In the genomic region with DNA sequence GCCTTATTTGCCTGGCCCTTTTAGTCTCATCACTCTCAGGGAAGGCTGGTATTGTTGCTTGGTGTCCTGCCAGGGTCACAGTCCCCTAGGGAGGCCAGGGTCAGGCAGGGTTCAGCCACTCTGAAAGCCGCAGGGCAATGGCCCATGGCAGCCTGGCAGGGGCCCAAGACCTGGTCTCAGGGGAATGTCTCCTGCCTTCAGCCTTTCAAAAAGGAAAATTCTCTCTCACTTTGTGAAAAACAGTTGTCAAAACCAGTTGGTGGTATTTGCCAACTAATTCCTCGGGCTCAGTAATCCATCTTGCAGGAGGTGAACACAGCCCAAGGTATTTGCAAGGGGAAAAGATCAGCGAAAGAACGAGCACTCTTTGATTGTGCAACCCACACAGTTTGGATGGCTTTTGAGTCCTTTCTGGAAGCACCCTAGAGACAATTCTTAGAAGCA, we compare ENCODE assay signal across 11 cellular contexts.
A peak's percentile ranks its signal among the peaks of the same experiment; 100 is the strongest.
DNase-seq lines count a peak whose midpoint lies in the region; ATAC-seq and TF ChIP-seq lines count a peak whose summit lies in the region.
"Had no signal": no experiment of that assay in that cellular context is flagged by ENCODE, and none has a peak within 500 bp of the region (broad histone marks: within the 10 kb centered on the region; RNA-seq: fewer than 3 reads in every experiment).

No MANE protein-coding gene starts in this region.

- H3K27me3 ChIP-seq in RWPE2 (ENCODE audit: insufficient read depth, poor library complexity, severe bottlenecking) (no peaks in the 10 kb centered on the region), psoas muscle (ENCODE audit: insufficient read depth in 3 of 3, low read length in 2 of 3) (no peaks in the 10 kb centered on the region)

- no peak for DNase-seq in RWPE2 (ENCODE audit: low spot score)
- DNase-seq in glutamatergic neuron: peak; percentile 22
- DNase-seq in psoas muscle: peak; percentile 70 to 87
- no peak for DNase-seq in OCI-M2 (lab: John Stamatoyannopoulos, UW; ENCODE audit: unreplicated experiment)
- no peak for DNase-seq in activated T-cell treated with anti-CD3 and anti-CD28 coated beads, Interleukin-2, amount 50 U/mL, for 48 hours
- DNase-seq in stimulated activated naive CD4-positive, alpha-beta T cell treated with Interleukin-2 at 50 U/mL for 16 hours (lab: John Stamatoyannopoulos, UW): no peak
- DNase-seq: activated CD4-positive, alpha-beta T cell treated with anti-CD3 and anti-CD28 coated beads for 36 hours; DMS53; KG1 had no signal

- H3K27ac ChIP-seq in RWPE2 (ENCODE audit: poor library complexity, severe bottlenecking) (peak overlapping the region; percentile 22), psoas muscle (peak overlapping the region; percentile 52)

- H3K36me3 ChIP-seq in RWPE2 (ENCODE audit: low read depth) (no peaks in the 10 kb centered on the region), psoas muscle (ENCODE audit: insufficient read depth in 1 of 2, low read depth in 1 of 2) (no peaks in the 10 kb centered on the region)

- H3K27ac Mint-ChIP-seq in glutamatergic neuron (ENCODE audit: unreplicated experiment): no peak overlapping the region
- H3K27ac Mint-ChIP-seq: activated CD4-positive, alpha-beta T cell treated with anti-CD3 and anti-CD28 coated beads for 36 hours had no signal

- ATAC-seq in GM18511 (IDR thresholded peaks at IDR 0.05; ENCODE audit: unreplicated experiment): peak; percentile 85
- ATAC-seq in RWPE2 (ENCODE audit: low read depth): peak; percentile 40; the same call in 1 of the 3 replicates
- peak; percentile 51 to 82 (median 71) for ATAC-seq in psoas muscle
- ATAC-seq in HG03457 (IDR thresholded peaks at IDR 0.05; ENCODE audit: unreplicated experiment): no peak
- ATAC-seq: activated CD4-positive, alpha-beta T cell treated with anti-CD3 and anti-CD28 coated beads for 36 hours had no signal

- H3K4me1 ChIP-seq in RWPE2 (ENCODE audit: insufficient read depth, poor library complexity, severe bottlenecking) (no peaks in the 10 kb centered on the region), psoas muscle (peaks cover 16% of the 10 kb centered on the region)

- H3K4me1 Mint-ChIP-seq in glutamatergic neuron (ENCODE audit: low read depth, unreplicated experiment): peaks cover 6% of the 10 kb centered on the region
- H3K4me1 Mint-ChIP-seq: activated CD4-positive, alpha-beta T cell treated with anti-CD3 and anti-CD28 coated beads for 36 hours had no signal

- H3K27me3 Mint-ChIP-seq in glutamatergic neuron (ENCODE audit: unreplicated experiment): peaks cover 2% of the 10 kb centered on the region
- H3K27me3 Mint-ChIP-seq: activated CD4-positive, alpha-beta T cell treated with anti-CD3 and anti-CD28 coated beads for 36 hours had no signal

- TF ChIP-seq CTCF in RWPE2 (IDR thresholded peaks at IDR 0.05; ENCODE audit: poor library complexity, severe bottlenecking): no peak
- TF ChIP-seq CTCF in glutamatergic neuron (IDR thresholded peaks at IDR 0.05; ENCODE audit: partially characterized antibody, unreplicated experiment): no peak
- TF ChIP-seq CTCF in psoas muscle (IDR thresholded peaks at IDR 0.05): no peak

- H3K9me3 ChIP-seq in RWPE2 (ENCODE audit: severe bottlenecking): no peaks in the 10 kb centered on the region
- H3K9me3 ChIP-seq in psoas muscle: no peaks in the 10 kb centered on the region

- no peak overlapping the region for H3K4me3 Mint-ChIP-seq in glutamatergic neuron (ENCODE audit: unreplicated experiment)
- H3K4me3 Mint-ChIP-seq: activated CD4-positive, alpha-beta T cell treated with anti-CD3 and anti-CD28 coated beads for 36 hours had no signal

- H3K36me3 Mint-ChIP-seq in glutamatergic neuron (ENCODE audit: unreplicated experiment): peaks cover 6% of the 10 kb centered on the region

- WGBS in psoas muscle, 3 donors: 7 to 19% (median 11%) methylated on average over 4 of the region's 4 CpGs

- H3K4me3 ChIP-seq in RWPE2 (ENCODE audit: severe bottlenecking) (no peak overlapping the region), psoas muscle (no peak overlapping the region)

- intact Hi-C loops in psoas muscle (cut with DNase I): no loop called here

- H3K9me3 Mint-ChIP-seq in glutamatergic neuron (ENCODE audit: unreplicated experiment): no peaks in the 10 kb centered on the region

Comparison
In these comparisons a context has a peak if more than half of its experiments do, and no peak if none do; other contexts are left out.
1. DNase-seq: peak in glutamatergic neuron (single experiment) and psoas muscle (2 of 2); none in RWPE2 (single experiment), OCI-M2 (single experiment), activated T-cell treated with anti-CD3 and anti-CD28 coated beads, Interleukin-2, amount 50 U/mL, for 48 hours (0 of 2) and stimulated activated naive CD4-positive, alpha-beta T cell treated with Interleukin-2 at 50 U/mL for 16 hours (single experiment).